Comparison of ENCODE assay signal across 35 cellular contexts in the genomic region with DNA sequence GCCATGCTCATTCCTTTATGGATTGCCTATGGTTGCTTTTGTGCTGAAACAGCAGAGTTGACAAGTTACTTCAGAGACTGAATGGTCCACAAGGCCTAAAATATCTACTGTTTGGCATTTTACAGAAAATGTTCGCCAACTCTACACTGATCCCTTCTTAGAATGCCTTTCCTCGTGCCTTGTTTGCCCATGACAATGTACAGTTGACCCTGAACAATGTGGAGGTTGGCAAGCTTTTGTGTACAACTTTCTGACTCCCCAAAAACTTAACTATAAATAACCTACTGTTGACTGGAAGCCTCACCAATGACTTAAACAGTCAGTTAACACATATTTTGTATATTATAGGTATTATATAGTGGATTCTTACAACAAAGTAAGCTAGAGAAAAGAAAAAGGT.
"Had no signal": no experiment of that assay in that cellular context is flagged by ENCODE, and none has a peak within 500 bp of the region (broad histone marks: within the 10 kb centered on the region; RNA-seq: fewer than 3 reads in every experiment).

No MANE protein-coding gene starts in this region.

- DNase-seq: Karpas-422, Kasumi-1, KG1, MG63, MM.1S, MV-4-11, NCI-H1048, NCI-H1092, NCI-H1092 treated with DMSO at 0.1 percent for 48 hours, NCI-H1105, NCI-H1105 treated with DMSO at 0.1 percent for 48 hours, NCI-H1417, NCI-H1417 treated with DMSO at 0.1 percent for 48 hours, NCI-H1436, NCI-H1436 treated with DMSO at 0.1 percent for 48 hours, NCI-H146, NCI-H1694, NCI-H1694 treated with DMSO at 0.1 percent for 48 hours, NCI-H187, NCI-H187 treated with DMSO at 0.1 percent for 48 hours, NCI-H1930, NCI-H2029, NCI-H2029 treated with DMSO at 0.1 percent for 48 hours, NCI-H2081, NCI-H2081 treated with DMSO at 0.1 percent for 48 hours, NCI-H2107, NCI-H2171, NCI-H2171 treated with DMSO at 0.1 percent for 48 hours, NCI-H2227 treated with DMSO at 0.1 percent for 48 hours, NCI-H226, NCI-H345, NCI-H446, NCI-H446 treated with DMSO at 0.1 percent for 48 hours, NCI-H510A had no signal

- H3K27me3 ChIP-seq: MG63 had no signal

- H3K4me3 ChIP-seq: MG63 had no signal

- H3K4me2 ChIP-seq: KMS-11 had no signal

- H3K36me3 ChIP-seq: MG63 had no signal

- H3K27ac ChIP-seq: KMS-11 had no signal

- H3K9me3 ChIP-seq: MG63 had no signal
